ENCODE assay signal across 10 cellular contexts in the genomic region with DNA sequence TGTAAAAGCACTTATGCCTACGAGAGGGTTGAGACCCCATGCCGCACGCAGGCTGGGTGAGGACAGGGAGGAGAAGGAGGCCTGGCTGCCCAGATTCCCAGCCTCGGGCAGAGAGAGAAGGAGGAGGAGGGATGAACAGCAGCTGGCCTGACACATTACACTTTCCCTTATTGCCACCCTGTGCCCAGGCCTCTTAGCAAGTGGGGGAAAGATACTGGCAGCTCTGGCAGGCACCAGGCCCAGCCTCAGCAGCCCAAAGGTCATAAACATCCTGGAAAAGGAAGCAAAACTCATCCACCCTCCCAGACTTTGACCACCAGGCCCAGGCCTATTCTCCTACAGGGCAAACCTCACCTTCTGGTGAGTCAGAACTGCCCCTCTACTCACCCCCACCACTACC. TPM values are rescaled to one million over a fixed set of nuclear protein-coding genes. Genes with fewer than 3 reads are reported as not detected.
DNase-seq lines count a peak whose midpoint lies in the region; TF ChIP-seq lines count a peak whose summit lies in the region.
"Had no signal": no experiment of that assay in that cellular context is flagged by ENCODE, and none has a peak within 500 bp of the region (broad histone marks: within the 10 kb centered on the region; RNA-seq: fewer than 3 reads in every experiment).

No MANE protein-coding gene starts in this region.

- no peak overlapping the region for H3K27ac ChIP-seq in suprapubic skin

- peaks cover 42% of the 10 kb centered on the region for H3K4me1 ChIP-seq in suprapubic skin

- no peaks in the 10 kb centered on the region for H3K9me3 ChIP-seq in suprapubic skin

- WGBS in suprapubic skin, result 70% methylated on average over 4 of the region's 4 CpGs

- no peak for TF ChIP-seq EP300 in suprapubic skin (IDR thresholded peaks at IDR 0.05)

- H3K4me3 ChIP-seq in suprapubic skin, result no peak overlapping the region

- H3K36me3 ChIP-seq in suprapubic skin, result no peaks in the 10 kb centered on the region

- no peak for TF ChIP-seq POLR2A in suprapubic skin (IDR thresholded peaks at IDR 0.05)

- TF ChIP-seq CTCF in suprapubic skin (IDR thresholded peaks at IDR 0.05) (no peak), GM20000 (IDR thresholded peaks at IDR 0.05; ENCODE audit: extremely low read depth, missing control alignments) (no peak)

- H3K27me3 ChIP-seq in suprapubic skin, result no peaks in the 10 kb centered on the region

- peak; percentile 20 for DNase-seq in NCI-H2196 (lab: John Stamatoyannopoulos, UW; ENCODE audit: unreplicated experiment)
- no peak for DNase-seq in NCI-H2196 treated with DMSO at 0.1 percent for 48 hours (lab: John Stamatoyannopoulos, UW; ENCODE audit: unreplicated experiment)
- peak; percentile 28 for DNase-seq in dermis blood vessel endothelial cell
- DNase-seq in medulla oblongata (ENCODE audit: extremely low spot score), result peak; percentile 84
- peak; percentile 28 to 48 for DNase-seq in suprapubic skin (ENCODE audit: low spot score in 2 of 2)
- no peak for DNase-seq in NCI-H526 treated with DMSO at 0.1 percent for 48 hours (lab: John Stamatoyannopoulos, UW)
- no peak for DNase-seq in cortex of kidney (lab: John Stamatoyannopoulos, UW)
- DNase-seq in GM20000 (ENCODE audit: low spot score), result no peak
- DNase-seq: NCI-H1930 had no signal

RNA-seq across cellular contexts. Expression of gene PLAAT3, which starts 4.7 kb away (rescaled TPM):
- total RNA-seq in dermis blood vessel endothelial cell (59.1 and 85.3 TPM in 2 replicates), suprapubic skin (10 to 100 TPM in 3 of 4 donors, 1 to 10 TPM in 1; 7.1 to 14.2 (median 10.2) TPM)

RNA-seq across cellular contexts. Expression of gene PLAAT2, which starts 46.4 kb away (rescaled TPM):
- total RNA-seq in dermis blood vessel endothelial cell (0.14 TPM in 1 of 2 replicates, not detected in the other), suprapubic skin (not detected)
- total RNA-seq: G401 had no signal

Comparison
In these comparisons a context has a peak if more than half of its experiments do, and no peak if none do; other contexts are left out.
1. DNase-seq: peak in NCI-H2196 (single experiment), dermis blood vessel endothelial cell (single experiment), medulla oblongata (single experiment) and suprapubic skin (2 of 2); none in NCI-H2196 treated with DMSO at 0.1 percent for 48 hours (single experiment), NCI-H526 treated with DMSO at 0.1 percent for 48 hours (single experiment), cortex of kidney (single experiment) and GM20000 (single experiment).